In genomic region chr11:128733440-128734115, GRCh38 we compare ENCODE assay signal across 9 cellular contexts. TPM values are rescaled to one million over a fixed set of nuclear protein-coding genes. Genes with fewer than 3 reads are reported as not detected.
DNase-seq lines count a peak whose midpoint lies in the region; ATAC-seq and TF ChIP-seq lines count a peak whose summit lies in the region.
"Had no signal": no experiment of that assay in that cellular context is flagged by ENCODE, and none has a peak within 500 bp of the region (broad histone marks: within the 10 kb centered on the region; RNA-seq: fewer than 3 reads in every experiment).

No MANE protein-coding gene starts in this region.

- peaks cover 84% of the 10 kb centered on the region for H3K4me1 Mint-ChIP-seq in dendritic cell treated with granulocyte-macrophage colony-stimulating factor and Interleukin-4, amounts not matched to agents 40 ng/mL and 50 ng/mL, for 4 days (ENCODE audit: low read depth)
- H3K4me1 Mint-ChIP-seq in stimulated activated naive B cell treated with anti-CD40 and anti-IgM and Interleukin-4, amounts not matched to agents 10 μg/mL and 1 μg/mL and 100 μg/mL, for 72 hours: peaks cover 68 to 96% of the 10 kb centered on the region in 2 donors

- H3K4me3 Mint-ChIP-seq in dendritic cell treated with granulocyte-macrophage colony-stimulating factor and Interleukin-4, amounts not matched to agents 40 ng/mL and 50 ng/mL, for 4 days: peak overlapping the region; percentile 68
- H3K4me3 Mint-ChIP-seq in stimulated activated naive B cell treated with anti-CD40 and anti-IgM and Interleukin-4, amounts not matched to agents 10 μg/mL and 1 μg/mL and 100 μg/mL, for 72 hours: peak overlapping the region; percentile 79 to 80

- H3K4me3 ChIP-seq in AG04450 (ENCODE audit: low read depth, low read length): no peak overlapping the region
- H3K4me3 ChIP-seq in Karpas-422 (ENCODE audit: low read length): peak overlapping the region; percentile 40; the same call in 1 of the 2 replicates
- no peak overlapping the region for H3K4me3 ChIP-seq in uterus
- H3K4me3 ChIP-seq: skin epidermis had no signal

- no peaks in the 10 kb centered on the region for H3K27me3 ChIP-seq in AG04450 (ENCODE audit: control insufficient read depth, insufficient read depth, low read length)
- H3K27me3 ChIP-seq in Karpas-422 (ENCODE audit: low read length): no peaks in the 10 kb centered on the region
- H3K27me3 ChIP-seq in uterus: no peaks in the 10 kb centered on the region

- peak overlapping the region; percentile 39; the same call in 1 of the 2 replicates for H3K9ac ChIP-seq in Karpas-422 (ENCODE audit: low read length)

- H3K36me3 Mint-ChIP-seq in dendritic cell treated with granulocyte-macrophage colony-stimulating factor and Interleukin-4, amounts not matched to agents 40 ng/mL and 50 ng/mL, for 4 days (ENCODE audit: low read depth): peaks cover 65% of the 10 kb centered on the region
- peaks cover 8 to 27% of the 10 kb centered on the region in 2 donors for H3K36me3 Mint-ChIP-seq in stimulated activated naive B cell treated with anti-CD40 and anti-IgM and Interleukin-4, amounts not matched to agents 10 μg/mL and 1 μg/mL and 100 μg/mL, for 72 hours

- no peaks in the 10 kb centered on the region for H3K27me3 Mint-ChIP-seq in dendritic cell treated with granulocyte-macrophage colony-stimulating factor and Interleukin-4, amounts not matched to agents 40 ng/mL and 50 ng/mL, for 4 days
- no peaks in the 10 kb centered on the region for H3K27me3 Mint-ChIP-seq in stimulated activated naive B cell treated with anti-CD40 and anti-IgM and Interleukin-4, amounts not matched to agents 10 μg/mL and 1 μg/mL and 100 μg/mL, for 72 hours

- no peaks in the 10 kb centered on the region for H3K9me2 ChIP-seq in Karpas-422 (replicated peaks; ENCODE audit: insufficient read depth, low read length)

- H2AFZ ChIP-seq in Karpas-422 (ENCODE audit: low read length): peak overlapping the region; percentile 56; the same call in 1 of the 2 replicates

- CTCF ChIA-PET in AG04450 (lab: Charles Lee): interaction anchor here (0.5 to 1.3 kb wide), 2 partner anchors 97 to 918 kb away, joined by 3 read pairs; no protein-coding TSS in a partner anchor

- no peaks in the 10 kb centered on the region for H3K9me3 ChIP-seq in AG04450 (ENCODE audit: control insufficient read depth, insufficient read depth, low read length)
- no peaks in the 10 kb centered on the region for H3K9me3 ChIP-seq in Karpas-422 (ENCODE audit: low read length)
- no peaks in the 10 kb centered on the region for H3K9me3 ChIP-seq in uterus

- peak; percentile 27 for ATAC-seq in GM19438 (IDR thresholded peaks at IDR 0.05; ENCODE audit: low read depth, unreplicated experiment)
- peak in 1 of 2 donors; percentile 20 for ATAC-seq in stimulated activated naive B cell treated with anti-CD40 and anti-IgM and Interleukin-4, amounts not matched to agents 10 μg/mL and 1 μg/mL and 100 μg/mL, for 72 hours (replicated peaks)

- no peak for DNase-seq in AG04450 (ENCODE audit: low read depth, low spot score)
- DNase-seq in Karpas-422: no peak
- no peak for DNase-seq in stimulated activated naive B cell treated with anti-CD40 and anti-IgM and Interleukin-4, amounts not matched to agents 10 μg/mL and 1 μg/mL and 100 μg/mL, for 72 hours
- DNase-seq in UCSD-AML1 (lab: John Stamatoyannopoulos, UW; ENCODE audit: unreplicated experiment): no peak
- no peak for DNase-seq in erythroblast (lab: John Stamatoyannopoulos, UW)
- no peak for DNase-seq in uterus

- H4K20me1 ChIP-seq in Karpas-422 (ENCODE audit: insufficient read depth, low read depth, low read length): no peaks in the 10 kb centered on the region

- H3K9me3 Mint-ChIP-seq in dendritic cell treated with granulocyte-macrophage colony-stimulating factor and Interleukin-4, amounts not matched to agents 40 ng/mL and 50 ng/mL, for 4 days: no peaks in the 10 kb centered on the region
- H3K9me3 Mint-ChIP-seq in stimulated activated naive B cell treated with anti-CD40 and anti-IgM and Interleukin-4, amounts not matched to agents 10 μg/mL and 1 μg/mL and 100 μg/mL, for 72 hours: no peaks in the 10 kb centered on the region

- peaks cover 24% of the 10 kb centered on the region for H3K4me1 ChIP-seq in Karpas-422 (ENCODE audit: low read length)
- H3K4me1 ChIP-seq in uterus: no peaks in the 10 kb centered on the region

- no peak for TF ChIP-seq CTCF in AG04450 (IDR thresholded peaks at IDR 0.05; ENCODE audit: low read depth, low read length)
- no peak for TF ChIP-seq CTCF in uterus (IDR thresholded peaks at IDR 0.05)

- intact Hi-C loops in dendritic cell treated with granulocyte-macrophage colony-stimulating factor and Interleukin-4, amounts not matched to agents 40 ng/mL and 50 ng/mL, for 4 days (cut with micrococcal nuclease): loop anchor here (2.0 kb wide), 2 partner anchors 15 to 39 kb away; partner anchors contain the start of gene FLI1
- intact Hi-C loops in uterus (cut with DNase I; ENCODE audit: low total_unique reads): no loop called here

- TF ChIP-seq POLR2A in erythroblast (IDR thresholded peaks at IDR 0.05; ENCODE audit: low read length) (no peak), uterus (IDR thresholded peaks at IDR 0.05) (no peak)

- peak overlapping the region; percentile 62 for H3K4me2 ChIP-seq in Karpas-422 (ENCODE audit: low read depth, low read length, poor library complexity, severe bottlenecking)

- peak overlapping the region; percentile 98 for H3K27ac Mint-ChIP-seq in dendritic cell treated with granulocyte-macrophage colony-stimulating factor and Interleukin-4, amounts not matched to agents 40 ng/mL and 50 ng/mL, for 4 days
- H3K27ac Mint-ChIP-seq in stimulated activated naive B cell treated with anti-CD40 and anti-IgM and Interleukin-4, amounts not matched to agents 10 μg/mL and 1 μg/mL and 100 μg/mL, for 72 hours: peak overlapping the region; percentile 96

- no peaks in the 10 kb centered on the region for H3K36me3 ChIP-seq in Karpas-422 (ENCODE audit: insufficient read depth, low read length)
- H3K36me3 ChIP-seq in uterus: no peaks in the 10 kb centered on the region

- H3K79me2 ChIP-seq in Karpas-422 (ENCODE audit: low read length): no peaks in the 10 kb centered on the region

- POLR2A ChIA-PET in AG04450 (lab: Yijun Ruan, JAX): interaction anchor here (0.6 to 0.8 kb wide), 2 partner anchors 26 to 287 kb away, joined by 3 to 4 read pairs; no protein-coding TSS in a partner anchor

- peak overlapping the region; percentile 0 for H3K27ac ChIP-seq in AG04450 (ENCODE audit: low read depth, low read length)
- H3K27ac ChIP-seq in Karpas-422 (ENCODE audit: low read length): no peak overlapping the region
- H3K27ac ChIP-seq in uterus: no peak overlapping the region

RNA-seq across cellular contexts. Expression of gene FLI1, which starts 39.7 kb away (rescaled TPM):
- 11.9 and 13.1 TPM in 2 replicates for polyA plus RNA-seq in AG04450 (2011; rRNA removed)
- polyA minus RNA-seq in AG04450 (2011; rRNA and poly(A)+ RNA removed): 49.1 and 67.4 TPM in 2 replicates
- 2.6 and 9.4 TPM in 2 replicates for total RNA-seq in Karpas-422 (2014; rRNA removed; shearing (Covaris generic); ENCODE audit: low replicate concordance)
- total RNA-seq in uterus: 10 to 100 TPM; 12.4 to 56.0 (median 22.5) TPM
